In the genomic region with DNA sequence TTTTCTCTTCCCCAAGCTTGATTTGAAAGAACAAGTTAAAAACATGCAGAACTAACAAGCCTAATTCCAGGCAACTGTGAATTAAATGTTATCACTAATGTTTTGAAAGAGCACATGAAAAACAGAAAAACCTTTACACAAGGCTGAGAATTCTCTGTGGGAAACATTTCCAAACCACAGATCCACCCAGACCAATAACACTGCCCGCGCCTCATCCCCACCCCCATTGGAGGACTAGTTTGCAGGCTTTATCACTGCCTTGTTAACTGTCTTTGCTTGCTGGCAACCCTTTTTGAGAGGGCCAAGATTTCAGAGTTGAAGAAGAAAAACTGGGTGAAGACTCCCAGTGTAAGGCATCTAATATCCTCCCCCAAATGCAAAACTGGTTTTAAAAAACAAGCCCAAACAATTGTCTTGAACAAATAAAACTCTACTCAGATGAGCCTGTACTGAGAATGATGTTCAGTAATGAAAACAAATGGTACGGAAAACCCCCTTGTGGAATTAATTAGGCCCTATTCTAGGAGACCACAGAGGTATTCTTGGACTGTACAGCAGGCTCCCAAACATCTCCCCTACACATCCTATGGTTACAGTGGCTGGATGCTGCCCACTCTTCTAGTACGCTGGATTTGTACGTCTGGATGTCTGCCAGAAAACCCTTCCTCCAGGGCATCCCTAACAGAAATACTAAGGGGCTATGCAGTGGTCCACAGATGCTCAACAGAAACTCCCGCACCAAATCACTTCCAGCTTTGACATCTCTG, we compare ENCODE assay signal across 8 cellular contexts. TPM values are rescaled to one million over a fixed set of nuclear protein-coding genes. Genes with fewer than 3 reads are reported as not detected.
DNase-seq lines count a peak whose midpoint lies in the region; ATAC-seq and TF ChIP-seq lines count a peak whose summit lies in the region.

No MANE protein-coding gene starts in this region.

- no peak overlapping the region for H3K4me3 ChIP-seq in BLaER1

- POLR2A ChIA-PET in T-cell (lab: Charles Lee), result interaction anchor here (0.6 to 0.9 kb wide), 2 partner anchors 8 to 170 kb away, joined by 3 read pairs; no protein-coding TSS in a partner anchor

- H3K27me3 Mint-ChIP-seq in T-cell (no peaks in the 10 kb centered on the region), osteocyte (ENCODE audit: unreplicated experiment) (no peaks in the 10 kb centered on the region)

- no peak overlapping the region for H3K9ac ChIP-seq in BLaER1

- H3K4me3 Mint-ChIP-seq in T-cell, result peak overlapping the region; percentile 21 to 85 (median 43)
- H3K4me3 Mint-ChIP-seq in osteocyte (ENCODE audit: unreplicated experiment), result no peak overlapping the region

- peaks cover 86 to 90% (median 89%) of the 10 kb centered on the region in 3 donors for H3K4me1 Mint-ChIP-seq in T-cell
- H3K4me1 Mint-ChIP-seq in osteocyte (ENCODE audit: unreplicated experiment), result peaks cover 44% of the 10 kb centered on the region

- H3K4me1 ChIP-seq in BLaER1, result peaks cover 54% of the 10 kb centered on the region

- ATAC-seq in T-cell (replicated peaks in 1 of 4) (no peak), HG03439 (IDR thresholded peaks at IDR 0.05; ENCODE audit: unreplicated experiment) (no peak), HG02588 (IDR thresholded peaks at IDR 0.05; ENCODE audit: unreplicated experiment) (no peak)

- H3K36me3 Mint-ChIP-seq in T-cell, result peaks cover 53% of the 10 kb centered on the region
- H3K36me3 Mint-ChIP-seq in osteocyte (ENCODE audit: unreplicated experiment), result peaks cover 43% of the 10 kb centered on the region

- no peaks in the 10 kb centered on the region for H3K27me3 ChIP-seq in BLaER1

- no peak for DNase-seq in T-cell
- DNase-seq in erythroblast (lab: John Stamatoyannopoulos, UW), result peak; percentile 58
- DNase-seq in osteocyte (ENCODE audit: extremely low spot score, unreplicated experiment), result no peak
- DNase-seq in inferior parietal cortex (ENCODE audit: extremely low spot score), result no peak
- no peak for DNase-seq in H4 (ENCODE audit: low spot score)

- no peaks in the 10 kb centered on the region for H3K9me3 ChIP-seq in BLaER1

- TF ChIP-seq POLR2A in erythroblast (IDR thresholded peaks at IDR 0.05; ENCODE audit: low read length), result no peak

- H4K20me1 ChIP-seq in BLaER1, result peaks cover 98% of the 10 kb centered on the region

- H3K36me3 ChIP-seq in BLaER1, result peaks cover 75% of the 10 kb centered on the region

- peak overlapping the region; percentile 43 for H3K4me2 ChIP-seq in BLaER1

- H3K9me3 Mint-ChIP-seq in T-cell (no peaks in the 10 kb centered on the region), osteocyte (ENCODE audit: unreplicated experiment) (no peaks in the 10 kb centered on the region)

- CTCF ChIA-PET in T-cell (lab: Charles Lee), result interaction anchor here in 1 of 2 donors (0.5 kb wide), 1 partner anchor 46 kb away, joined by 3 read pairs; no protein-coding TSS in a partner anchor

- no peak overlapping the region for H3K27ac ChIP-seq in BLaER1

- peak overlapping the region; percentile 50 to 78 for H3K27ac Mint-ChIP-seq in T-cell
- H3K27ac Mint-ChIP-seq in osteocyte (ENCODE audit: unreplicated experiment), result peak overlapping the region; percentile 11

- TF ChIP-seq CTCF in osteocyte (IDR thresholded peaks at IDR 0.05), result no peak

RNA-seq across cellular contexts. Expression of a gene that starts 5.8 kb away (rescaled TPM):
- total RNA-seq in T-cell, result 100 to 1,000 TPM; 174 to 216 (median 207) TPM
- total RNA-seq in osteocyte, result 119 and 120 TPM in 2 replicates
- 36.6 and 39.9 TPM in 2 replicates for total RNA-seq in H4 (2014; rRNA removed; shearing (Covaris generic))

Comparison
In these comparisons a context has a peak if more than half of its experiments do, and no peak if none do; other contexts are left out.
1. DNase-seq: peak in erythroblast (2 of 2); none in T-cell (0 of 34), osteocyte (single experiment), inferior parietal cortex (single experiment) and H4 (single experiment).